ENCODE assay signal across 17 cellular contexts in genomic region chr20:61844621-61845020, GRCh38.
DNase-seq lines count a peak whose midpoint lies in the region; ATAC-seq, FAIRE-seq and TF ChIP-seq lines count a peak whose summit lies in the region.
"Had no signal": no experiment of that assay in that cellular context is flagged by ENCODE, and none has a peak within 500 bp of the region (broad histone marks: within the 10 kb centered on the region; RNA-seq: fewer than 3 reads in every experiment).

No MANE protein-coding gene starts in this region.

- no peak overlapping the region for H3K4ac ChIP-seq in IMR-90 (ENCODE audit: low read depth, low read length)

- no peak overlapping the region for H4K8ac ChIP-seq in IMR-90 (ENCODE audit: low read depth in 2 of 2, low read length in 2 of 2)

- H3K4me3 ChIP-seq in IMR-90 (ENCODE audit: insufficient read depth, low read depth, low read length): no peak overlapping the region
- H3K4me3 ChIP-seq in kidney (ENCODE audit: low read length in 2 of 2): no peak overlapping the region
- H3K4me3 ChIP-seq in mucosa of descending colon: no peak overlapping the region
- H3K4me3 ChIP-seq: BLaER1 treated with 17β-estradiol and CSF1 and Interleukin-3, amounts not matched to agents 10 nM and 100 nM; GM23248; HAP-1 had no signal

- DNase-seq in IMR-90: no peak
- DNase-seq in kidney: peak; percentile 72
- peak in 2 of 3 donors; percentile 14 to 45 for DNase-seq in mucosa of descending colon
- peak; percentile 74 for DNase-seq in posterior vena cava (ENCODE audit: low spot score)
- DNase-seq in chondrocyte (ENCODE audit: low spot score): no peak
- DNase-seq: Calu3; CD8-positive, alpha-beta T cell; DMS79 treated with DMSO at 0.1 percent for 48 hours; GF-D8; GM23248 had no signal

- peak overlapping the region; percentile 29 for H2AFZ ChIP-seq in IMR-90 (replicated peaks; ENCODE audit: low read length, poor library complexity)
- H2AFZ ChIP-seq: GM23248 had no signal

- no peaks in the 10 kb centered on the region for H4K20me1 ChIP-seq in IMR-90 (ENCODE audit: insufficient read depth, low read length)

- no peak overlapping the region for H3K4me2 ChIP-seq in IMR-90 (ENCODE audit: low read depth, low read length)
- H3K4me2 ChIP-seq: BLaER1 treated with 17β-estradiol and CSF1 and Interleukin-3, amounts not matched to agents 10 nM and 100 nM had no signal

- no peak overlapping the region for H3K14ac ChIP-seq in IMR-90 (replicated peaks; ENCODE audit: low read depth, low read length)

- H2BK120ac ChIP-seq in IMR-90 (ENCODE audit: low read depth, low read length): no peak overlapping the region

- H4K5ac ChIP-seq in IMR-90 (ENCODE audit: low read depth, low read length): no peak overlapping the region

- TF ChIP-seq RAD21 in IMR-90 (IDR thresholded peaks at IDR 0.05; ENCODE audit: low read length): no peak

- intact Hi-C loops in IMR-90 (cut with micrococcal nuclease): no loop called here
- intact Hi-C loops in kidney (cut with DNase I): no loop called here
- intact Hi-C loops in mucosa of descending colon (cut with DNase I, micrococcal nuclease): no loop called here
- intact Hi-C loops in posterior vena cava (cut with DNase I): no loop called here

- no peak overlapping the region for H4K91ac ChIP-seq in IMR-90 (ENCODE audit: insufficient read depth, low read depth, low read length)

- no peak overlapping the region for H2AK5ac ChIP-seq in IMR-90 (ENCODE audit: low read depth, low read length)

- H2AK9ac ChIP-seq in IMR-90 (replicated peaks; ENCODE audit: low read depth, low read length, poor library complexity): no peak overlapping the region

- no peak for TF ChIP-seq POLR2A in IMR-90 (IDR thresholded peaks at IDR 0.05; ENCODE audit: low read depth, low read length)

- H3K4me3 Mint-ChIP-seq in chondrocyte (ENCODE audit: unreplicated experiment): no peak overlapping the region
- H3K4me3 Mint-ChIP-seq: B cell; CD8-positive, alpha-beta T cell had no signal

- H3K27ac Mint-ChIP-seq in chondrocyte (ENCODE audit: unreplicated experiment): no peak overlapping the region
- H3K27ac Mint-ChIP-seq: B cell; CD8-positive, alpha-beta T cell had no signal

- no peak for TF ChIP-seq CTCF in IMR-90 (conservative IDR thresholded peaks at IDR 0.05; ENCODE audit: low read depth, low read length)
- no peak for TF ChIP-seq CTCF in kidney (IDR thresholded peaks at IDR 0.05; ENCODE audit: borderline replicate concordance, extremely low read depth, insufficient read depth)
- TF ChIP-seq CTCF in mucosa of descending colon (IDR thresholded peaks at IDR 0.05): no peak
- TF ChIP-seq CTCF in chondrocyte (IDR thresholded peaks at IDR 0.05): no peak

- no TSS peak for BruUV-seq in IMR-90 (replicated peaks; lab: Mats Ljungman, UMichigan)

- peaks cover 2% of the 10 kb centered on the region for H3K9me3 Mint-ChIP-seq in chondrocyte (ENCODE audit: low read depth)
- H3K9me3 Mint-ChIP-seq: CD8-positive, alpha-beta T cell had no signal

- 90% methylated on average over 6 of the region's 17 CpGs; no CpG with 5 or more reads in 1 of the 2 experiments for WGBS in IMR-90 (ENCODE audit: extremely low coverage in 2 of 2, insufficient read length in 1 of 2), 2 experiments

- no peaks in the 10 kb centered on the region for H3K36me3 Mint-ChIP-seq in chondrocyte (ENCODE audit: low read depth)
- H3K36me3 Mint-ChIP-seq: CD8-positive, alpha-beta T cell had no signal

- no peaks in the 10 kb centered on the region for H3K79me1 ChIP-seq in IMR-90 (ENCODE audit: low read depth in 1 of 2, low read length in 2 of 2)

- H2BK5ac ChIP-seq in IMR-90 (ENCODE audit: low read depth, low read length, poor library complexity, severe bottlenecking): no peak overlapping the region

- no peak overlapping the region for H2BK20ac ChIP-seq in IMR-90 (ENCODE audit: low read depth, low read length)

- no peak overlapping the region for H3K56ac ChIP-seq in IMR-90 (ENCODE audit: extremely low read depth, insufficient read depth, low read length)

- no peaks in the 10 kb centered on the region for H3K27me3 ChIP-seq in IMR-90 (ENCODE audit: control insufficient read depth, insufficient read depth, low read length)

- H2BK15ac ChIP-seq in IMR-90 (ENCODE audit: low read depth, low read length): no peak overlapping the region

- POLR2A ChIA-PET in IMR-90 (lab: Charles Lee; ENCODE audit: unreplicated experiment): no interaction called here

- FAIRE-seq in kidney (lab: Jason Lieb, UNC): no peak
- FAIRE-seq: GM19239, HTR-8/SVneo had no signal

- H3K36me3 ChIP-seq in IMR-90 (ENCODE audit: control insufficient read depth, insufficient read depth, low read length) (no peaks in the 10 kb centered on the region), kidney (ENCODE audit: control insufficient read depth in 1 of 2, insufficient read depth in 2 of 2, low read length in 2 of 2) (no peaks in the 10 kb centered on the region), mucosa of descending colon (ENCODE audit: low read depth) (no peaks in the 10 kb centered on the region)
- H3K36me3 ChIP-seq: BLaER1 treated with 17β-estradiol and CSF1 and Interleukin-3, amounts not matched to agents 10 nM and 100 nM; HAP-1 had no signal

- no peak for ATAC-seq in IMR-90 (ENCODE audit: low read depth)
- ATAC-seq in mucosa of descending colon: no peak
- ATAC-seq in HG03469 (IDR thresholded peaks at IDR 0.05; ENCODE audit: unreplicated experiment): no peak
- ATAC-seq in GM18502 (IDR thresholded peaks at IDR 0.05; ENCODE audit: poor library complexity, unreplicated experiment): no peak
- ATAC-seq: CD8-positive, alpha-beta T cell had no signal

- dilution Hi-C loops in IMR-90 (cut with HindIII; ENCODE audit: low sequenced_read_pairs, unreplicated experiment): no loop called here

- H3K4me1 ChIP-seq in IMR-90 (ENCODE audit: control insufficient read depth, insufficient read depth, low read length) (no peaks in the 10 kb centered on the region), kidney (ENCODE audit: control insufficient read depth in 1 of 2, insufficient read depth in 1 of 2, low read depth in 1 of 2, low read length in 2 of 2) (no peaks in the 10 kb centered on the region), mucosa of descending colon (ENCODE audit: low read depth) (no peaks in the 10 kb centered on the region)
- H3K4me1 ChIP-seq: HAP-1 had no signal

- CTCF ChIA-PET in IMR-90 (lab: Yijun Ruan, JAX): no interaction called here

- no peak overlapping the region for H3K18ac ChIP-seq in IMR-90 (ENCODE audit: low read depth, low read length)

- H3K27me3 Mint-ChIP-seq in chondrocyte (ENCODE audit: low read depth): peaks cover 9% of the 10 kb centered on the region
- H3K27me3 Mint-ChIP-seq: B cell had no signal

- no peaks in the 10 kb centered on the region for H3K9me1 ChIP-seq in IMR-90 (ENCODE audit: insufficient read depth, low read length)

- no peak overlapping the region for H3K27ac ChIP-seq in IMR-90 (ENCODE audit: insufficient read depth, low read length)
- no peak overlapping the region for H3K27ac ChIP-seq in kidney (ENCODE audit: low read depth in 2 of 2, low read length in 2 of 2)
- H3K27ac ChIP-seq: BLaER1 treated with 17β-estradiol and CSF1 and Interleukin-3, amounts not matched to agents 10 nM and 100 nM; GM23248 had no signal

- in situ Hi-C loops in IMR-90 (cut with MboI; ENCODE audit: low sequenced_read_pairs): no loop called here

- no peaks in the 10 kb centered on the region; the same call in 1 of the 2 replicates for H3K9me3 ChIP-seq in IMR-90 (ENCODE audit: control insufficient read depth, insufficient read depth, low read length)
- no peaks in the 10 kb centered on the region for H3K9me3 ChIP-seq in kidney (ENCODE audit: control insufficient read depth in 1 of 2, low read length in 2 of 2)
- no peaks in the 10 kb centered on the region for H3K9me3 ChIP-seq in mucosa of descending colon
- H3K9me3 ChIP-seq: BLaER1 treated with 17β-estradiol and CSF1 and Interleukin-3, amounts not matched to agents 10 nM and 100 nM; HAP-1 had no signal

- H3K4me1 Mint-ChIP-seq in chondrocyte (ENCODE audit: low read depth): no peaks in the 10 kb centered on the region
- H3K4me1 Mint-ChIP-seq: B cell had no signal

- H3K9ac ChIP-seq in IMR-90 (ENCODE audit: low read depth, low read length) (no peak overlapping the region), kidney (ENCODE audit: low read length in 2 of 2) (no peak overlapping the region)
- H3K9ac ChIP-seq: BLaER1 treated with 17β-estradiol and CSF1 and Interleukin-3, amounts not matched to agents 10 nM and 100 nM; GM23248 had no signal

- H3K23ac ChIP-seq in IMR-90 (ENCODE audit: low read depth, low read length): no peak overlapping the region

TF ChIP-seq in IMR-90, 13 proteins besides CTCF, POLR2A, EP300 and RAD21:
- no peak for TF ChIP-seq MAZ (IDR thresholded peaks at IDR 0.05; ENCODE audit: borderline replicate concordance, low read depth, low read length)
- TF ChIP-seq NFE2L2 (IDR thresholded peaks at IDR 0.05; ENCODE audit: low read depth, low read length): no peak
- no peak for TF ChIP-seq MXI1 (IDR thresholded peaks at IDR 0.05; ENCODE audit: borderline replicate concordance, low read depth, low read length)
- TF ChIP-seq CHD1 (IDR thresholded peaks at IDR 0.05; ENCODE audit: low read depth, low read length): no peak
- TF ChIP-seq USF2 (IDR thresholded peaks at IDR 0.05; ENCODE audit: low read depth, low read length): no peak
- TF ChIP-seq MAFK (IDR thresholded peaks at IDR 0.05; ENCODE audit: low read depth, low read length): no peak
- TF ChIP-seq RFX5 (IDR thresholded peaks at IDR 0.05; ENCODE audit: low read depth, low read length): no peak

Comparison
In these comparisons a context has a peak if more than half of its experiments do, and no peak if none do; other contexts are left out.
1. DNase-seq: peak in kidney (single experiment), mucosa of descending colon (2 of 3) and posterior vena cava (single experiment); none in IMR-90 (single experiment) and chondrocyte (single experiment).